1 cellular context compared by ENCODE assay signal in genomic region chr4:88369180-88369812, GRCh38.
TF ChIP-seq lines count a peak whose summit lies in the region.

No MANE protein-coding gene starts in this region.

TF ChIP-seq in A549, 52 proteins besides CTCF, POLR2A, EP300 and RAD21:
- peak; percentile 25; the same call in 1 of the 3 replicates for TF ChIP-seq SMC3 (IDR thresholded peaks at IDR 0.05)
